1 cellular context compared by ENCODE assay signal in the genomic region with DNA sequence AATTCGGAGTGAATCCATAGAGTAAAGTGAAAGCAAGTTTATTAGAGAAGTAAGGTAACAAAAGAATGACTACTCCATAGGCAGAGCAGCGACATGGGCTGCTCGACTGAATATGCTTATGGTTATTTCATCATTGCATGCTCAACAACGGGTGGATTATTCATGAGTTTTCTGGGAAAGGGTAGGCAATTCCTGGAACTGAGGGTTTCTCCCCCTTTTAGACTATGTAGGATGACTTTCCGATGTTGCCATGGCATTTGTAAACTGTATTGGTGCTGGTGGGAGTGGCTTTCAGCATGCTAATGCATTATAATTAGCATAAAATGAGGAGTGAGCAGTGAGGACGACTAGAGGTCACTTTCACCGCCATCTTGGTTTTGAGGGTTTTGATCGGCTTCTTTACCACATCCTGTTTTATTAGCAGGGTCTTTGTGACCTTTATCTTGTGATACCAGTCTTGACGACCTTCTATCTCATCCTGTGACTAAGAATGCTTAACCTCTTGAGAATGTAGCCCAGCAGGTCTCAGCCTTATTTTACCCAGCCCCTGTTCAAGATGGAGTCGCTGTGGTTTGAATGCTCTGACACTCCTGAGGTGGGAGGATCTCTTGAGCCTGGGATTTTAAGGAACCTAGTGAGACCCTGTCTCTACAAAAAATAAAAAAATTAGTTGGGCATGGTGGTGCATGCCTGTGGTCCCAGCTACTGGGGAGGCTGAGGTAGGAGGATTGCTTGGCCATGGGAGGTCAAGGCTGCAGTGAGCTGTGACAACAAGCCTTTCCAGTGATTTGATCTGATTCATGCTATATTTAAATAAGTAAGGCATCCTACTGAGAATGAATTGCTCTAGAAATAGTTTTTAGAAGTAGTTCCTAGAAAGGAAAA.
TF ChIP-seq lines count a peak whose summit lies in the region.

No MANE protein-coding gene starts in this region.

TF ChIP-seq in K562, 482 proteins besides CTCF, POLR2A, EP300 and RAD21 (continued from another document):
- TF ChIP-seq, protein P1, sequence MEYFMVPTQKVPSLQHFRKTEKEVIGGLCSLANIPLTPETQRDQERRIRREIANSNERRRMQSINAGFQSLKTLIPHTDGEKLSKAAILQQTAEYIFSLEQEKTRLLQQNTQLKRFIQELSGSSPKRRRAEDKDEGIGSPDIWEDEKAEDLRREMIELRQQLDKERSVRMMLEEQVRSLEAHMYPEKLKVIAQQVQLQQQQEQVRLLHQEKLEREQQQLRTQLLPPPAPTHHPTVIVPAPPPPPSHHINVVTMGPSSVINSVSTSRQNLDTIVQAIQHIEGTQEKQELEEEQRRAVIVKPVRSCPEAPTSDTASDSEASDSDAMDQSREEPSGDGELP (CRISPR knock-in tag; IDR thresholded peaks at IDR 0.05; ENCODE audit: borderline replicate concordance), result no peak
- TF ChIP-seq GTF2A2 (tag; IDR thresholded peaks at IDR 0.05) (peak; percentile 80; the same call in 1 of the 2 replicates), ZNF76 (CRISPR knock-in tag; IDR thresholded peaks at IDR 0.05; ENCODE audit: borderline replicate concordance) (peak; percentile 74; the same call in 1 of the 2 replicates), ZNF239 (CRISPR knock-in tag; IDR thresholded peaks at IDR 0.05) (peak; percentile 48), FOSL1 (tag; conservative IDR thresholded peaks at IDR 0.05) (peak; percentile 68), HBP1 (CRISPR knock-in tag; IDR thresholded peaks at IDR 0.05) (0 out of 2 replicates have a peak, but pooled peaks have one; percentile 63), PYGO2 (tag; IDR thresholded peaks at IDR 0.05) (peak; percentile 40; the same call in 1 of the 2 replicates), POLR2H (tag; IDR thresholded peaks at IDR 0.05; ENCODE audit: low read depth) (0 out of 2 replicates have a peak, but pooled peaks have one; percentile 21), ZNF354B (CRISPR knock-in tag; IDR thresholded peaks at IDR 0.05) (0 out of 2 replicates have a peak, but pooled peaks have one; percentile 48), GABPA (tag; conservative IDR thresholded peaks at IDR 0.05; ENCODE audit: low read depth) (0 out of 2 replicates have a peak, but pooled peaks have one; percentile 26), ZNF584 (CRISPR knock-in tag; IDR thresholded peaks at IDR 0.05; ENCODE audit: low read depth) (peak; percentile 93), TEAD2 (tag; IDR thresholded peaks at IDR 0.05) (no peak), CREB3 (tag; conservative IDR thresholded peaks at IDR 0.05; ENCODE audit: low read depth) (peak; percentile 64; the same call in 1 of the 2 replicates), KLF6 (CRISPR knock-in tag; IDR thresholded peaks at IDR 0.05; ENCODE audit: borderline replicate concordance) (peak; percentile 80; the same call in 1 of the 2 replicates), HNRNPL (IDR thresholded peaks at IDR 0.05; ENCODE audit: low read depth, low read length) (no peak)
- TF ChIP-seq, protein P2, sequence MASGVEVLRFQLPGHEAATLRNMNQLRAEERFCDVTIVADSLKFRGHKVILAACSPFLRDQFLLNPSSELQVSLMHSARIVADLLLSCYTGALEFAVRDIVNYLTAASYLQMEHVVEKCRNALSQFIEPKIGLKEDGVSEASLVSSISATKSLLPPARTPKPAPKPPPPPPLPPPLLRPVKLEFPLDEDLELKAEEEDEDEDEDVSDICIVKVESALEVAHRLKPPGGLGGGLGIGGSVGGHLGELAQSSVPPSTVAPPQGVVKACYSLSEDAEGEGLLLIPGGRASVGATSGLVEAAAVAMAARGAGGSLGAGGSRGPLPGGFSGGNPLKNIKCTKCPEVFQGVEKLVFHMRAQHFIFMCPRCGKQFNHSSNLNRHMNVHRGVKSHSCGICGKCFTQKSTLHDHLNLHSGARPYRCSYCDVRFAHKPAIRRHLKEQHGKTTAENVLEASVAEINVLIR (CRISPR knock-in tag; IDR thresholded peaks at IDR 0.05), result 0 out of 2 replicates have a peak, but pooled peaks have one; percentile 48
- TF ChIP-seq, protein P3, sequence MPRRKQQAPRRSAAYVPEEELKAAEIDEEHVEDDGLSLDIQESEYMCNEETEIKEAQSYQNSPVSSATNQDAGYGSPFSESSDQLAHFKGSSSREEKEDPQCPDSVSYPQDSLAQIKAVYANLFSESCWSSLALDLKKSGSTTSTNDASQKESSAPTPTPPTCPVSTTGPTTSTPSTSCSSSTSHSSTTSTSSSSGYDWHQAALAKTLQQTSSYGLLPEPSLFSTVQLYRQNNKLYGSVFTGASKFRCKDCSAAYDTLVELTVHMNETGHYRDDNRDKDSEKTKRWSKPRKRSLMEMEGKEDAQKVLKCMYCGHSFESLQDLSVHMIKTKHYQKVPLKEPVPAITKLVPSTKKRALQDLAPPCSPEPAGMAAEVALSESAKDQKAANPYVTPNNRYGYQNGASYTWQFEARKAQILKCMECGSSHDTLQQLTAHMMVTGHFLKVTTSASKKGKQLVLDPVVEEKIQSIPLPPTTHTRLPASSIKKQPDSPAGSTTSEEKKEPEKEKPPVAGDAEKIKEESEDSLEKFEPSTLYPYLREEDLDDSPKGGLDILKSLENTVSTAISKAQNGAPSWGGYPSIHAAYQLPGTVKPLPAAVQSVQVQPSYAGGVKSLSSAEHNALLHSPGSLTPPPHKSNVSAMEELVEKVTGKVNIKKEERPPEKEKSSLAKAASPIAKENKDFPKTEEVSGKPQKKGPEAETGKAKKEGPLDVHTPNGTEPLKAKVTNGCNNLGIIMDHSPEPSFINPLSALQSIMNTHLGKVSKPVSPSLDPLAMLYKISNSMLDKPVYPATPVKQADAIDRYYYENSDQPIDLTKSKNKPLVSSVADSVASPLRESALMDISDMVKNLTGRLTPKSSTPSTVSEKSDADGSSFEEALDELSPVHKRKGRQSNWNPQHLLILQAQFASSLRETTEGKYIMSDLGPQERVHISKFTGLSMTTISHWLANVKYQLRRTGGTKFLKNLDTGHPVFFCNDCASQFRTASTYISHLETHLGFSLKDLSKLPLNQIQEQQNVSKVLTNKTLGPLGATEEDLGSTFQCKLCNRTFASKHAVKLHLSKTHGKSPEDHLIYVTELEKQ (CRISPR knock-in tag; IDR thresholded peaks at IDR 0.05), result peak; percentile 68; the same call in 1 of the 2 replicates
- TF ChIP-seq, protein P4, sequence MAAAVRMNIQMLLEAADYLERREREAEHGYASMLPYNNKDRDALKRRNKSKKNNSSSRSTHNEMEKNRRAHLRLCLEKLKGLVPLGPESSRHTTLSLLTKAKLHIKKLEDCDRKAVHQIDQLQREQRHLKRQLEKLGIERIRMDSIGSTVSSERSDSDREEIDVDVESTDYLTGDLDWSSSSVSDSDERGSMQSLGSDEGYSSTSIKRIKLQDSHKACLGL (CRISPR knock-in tag; IDR thresholded peaks at IDR 0.05; ENCODE audit: borderline replicate concordance, poor library complexity, severe bottlenecking), result no peak
